In the genomic region with DNA sequence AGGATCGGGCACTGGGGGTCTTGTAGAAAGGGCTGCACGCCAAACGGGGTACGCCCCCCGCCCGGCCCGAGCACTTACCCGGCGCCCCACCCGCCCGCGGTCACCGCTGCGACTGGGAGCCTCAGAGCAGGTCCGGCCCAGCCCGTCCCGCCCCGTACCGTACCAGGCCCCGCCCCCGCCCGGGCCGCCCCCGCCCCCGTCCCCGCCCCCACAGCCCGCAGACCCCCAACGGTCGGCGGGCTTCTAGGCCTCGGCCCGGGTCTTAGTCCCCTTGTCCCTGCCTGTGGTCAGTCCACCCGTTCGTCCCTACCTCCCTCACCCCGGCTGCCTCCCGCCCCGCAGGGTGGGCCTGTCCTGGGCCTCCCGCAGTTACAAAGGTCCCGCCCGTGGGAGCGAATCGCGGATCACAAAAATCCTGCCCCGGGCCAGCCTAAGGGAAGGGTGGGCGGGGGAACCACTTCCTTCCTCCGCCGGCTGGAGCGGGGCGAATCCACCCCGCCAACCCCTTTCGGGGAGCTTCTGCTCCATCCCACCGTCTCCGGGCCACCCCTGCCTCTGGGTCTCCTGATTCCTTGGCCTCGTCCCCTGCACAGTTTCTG, we compare ENCODE assay signal across 1 cellular context.
TF ChIP-seq lines count a peak whose summit lies in the region.

A gene with protein sequence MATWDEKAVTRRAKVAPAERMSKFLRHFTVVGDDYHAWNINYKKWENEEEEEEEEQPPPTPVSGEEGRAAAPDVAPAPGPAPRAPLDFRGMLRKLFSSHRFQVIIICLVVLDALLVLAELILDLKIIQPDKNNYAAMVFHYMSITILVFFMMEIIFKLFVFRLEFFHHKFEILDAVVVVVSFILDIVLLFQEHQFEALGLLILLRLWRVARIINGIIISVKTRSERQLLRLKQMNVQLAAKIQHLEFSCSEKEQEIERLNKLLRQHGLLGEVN (minus strand): TSS at position 114 of the 599 bp plus-strand sequence. CDS start 5,870 bp downstream, outside the sequence.

TF ChIP-seq in A549, 52 proteins besides CTCF, POLR2A, EP300 and RAD21 (continued from another document):
- TF ChIP-seq, protein P1, sequence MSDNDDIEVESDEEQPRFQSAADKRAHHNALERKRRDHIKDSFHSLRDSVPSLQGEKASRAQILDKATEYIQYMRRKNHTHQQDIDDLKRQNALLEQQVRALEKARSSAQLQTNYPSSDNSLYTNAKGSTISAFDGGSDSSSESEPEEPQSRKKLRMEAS (IDR thresholded peaks at IDR 0.05) = no peak
- TF ChIP-seq, protein P2, sequence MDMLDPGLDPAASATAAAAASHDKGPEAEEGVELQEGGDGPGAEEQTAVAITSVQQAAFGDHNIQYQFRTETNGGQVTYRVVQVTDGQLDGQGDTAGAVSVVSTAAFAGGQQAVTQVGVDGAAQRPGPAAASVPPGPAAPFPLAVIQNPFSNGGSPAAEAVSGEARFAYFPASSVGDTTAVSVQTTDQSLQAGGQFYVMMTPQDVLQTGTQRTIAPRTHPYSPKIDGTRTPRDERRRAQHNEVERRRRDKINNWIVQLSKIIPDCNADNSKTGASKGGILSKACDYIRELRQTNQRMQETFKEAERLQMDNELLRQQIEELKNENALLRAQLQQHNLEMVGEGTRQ (IDR thresholded peaks at IDR 0.05) = no peak
- no peak for TF ChIP-seq CEBPB (IDR thresholded peaks at IDR 0.05)
TF ChIP-seq in A549: peak in this region for 0.
